Comparison of ENCODE assay signal across 9 cellular contexts in the genomic region with DNA sequence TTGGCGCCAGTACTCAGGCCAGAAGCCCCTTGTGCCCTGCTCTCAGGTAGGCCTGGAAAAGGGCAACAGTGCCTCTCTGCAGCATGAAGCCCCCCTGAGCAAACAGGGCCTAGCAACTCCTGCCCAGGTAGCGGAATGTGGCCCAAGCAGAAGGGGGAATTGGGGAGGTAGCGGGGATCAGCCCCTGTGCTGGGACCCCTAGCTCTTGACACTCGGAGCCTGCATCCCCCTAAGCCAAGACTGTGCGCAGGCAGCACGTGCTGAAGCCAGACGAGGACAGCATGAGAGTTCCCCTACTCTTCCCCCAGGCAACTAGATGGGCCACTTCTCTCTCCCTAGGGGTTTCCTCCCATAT. TPM values are rescaled to one million over a fixed set of nuclear protein-coding genes. Genes with fewer than 3 reads are reported as not detected.
DNase-seq lines count a peak whose midpoint lies in the region; ATAC-seq, FAIRE-seq and TF ChIP-seq lines count a peak whose summit lies in the region.
"Had no signal": no experiment of that assay in that cellular context is flagged by ENCODE, and none has a peak within 500 bp of the region (broad histone marks: within the 10 kb centered on the region; RNA-seq: fewer than 3 reads in every experiment).

No MANE protein-coding gene starts in this region.

- no peak for FAIRE-seq in urothelium cell line (lab: Jason Lieb, UNC)

- peak overlapping the region; percentile 93 for H3K4me3 Mint-ChIP-seq in mesothelial cell of epicardium

- peaks cover 17% of the 10 kb centered on the region for H3K4me1 Mint-ChIP-seq in mesothelial cell of epicardium

- H3K9me3 Mint-ChIP-seq in mesothelial cell of epicardium: no peaks in the 10 kb centered on the region

- ATAC-seq in HG02870 (IDR thresholded peaks at IDR 0.05; ENCODE audit: unreplicated experiment) (no peak), HG02852 (IDR thresholded peaks at IDR 0.05; ENCODE audit: unreplicated experiment) (no peak)

- no peaks in the 10 kb centered on the region for H3K27me3 ChIP-seq in brain microvascular endothelial cell (replicated peaks)

- H3K27ac ChIP-seq in 22Rv1 (peak overlapping the region; percentile 92), brain microvascular endothelial cell (peak overlapping the region; percentile 96)

- DNase-seq in HFF-Myc (ENCODE audit: extremely low read depth, low read depth) (no peak), brain microvascular endothelial cell (no peak), mesothelial cell of epicardium (ENCODE audit: low spot score in 2 of 2, unreplicated experiment in 2 of 2) (no peak), NCI-H1694 (lab: John Stamatoyannopoulos, UW) (no peak), urothelium cell line (ENCODE audit: low spot score) (no peak)

- peaks cover 9% of the 10 kb centered on the region for H3K36me3 Mint-ChIP-seq in mesothelial cell of epicardium

- H3K36me3 ChIP-seq in brain microvascular endothelial cell (replicated peaks): peaks cover 61% of the 10 kb centered on the region

- peak overlapping the region; percentile 95 for H3K4me3 ChIP-seq in HFF-Myc (replicated peaks; ENCODE audit: low read depth, low read length)
- H3K4me3 ChIP-seq in brain microvascular endothelial cell (ENCODE audit: low read depth, low read length): peak overlapping the region; percentile 98

- in situ Hi-C loops in brain microvascular endothelial cell (cut with HindIII; ENCODE audit: low pct_ligation_motif_present, low sequenced_read_pairs): no loop called here

- H3K27ac Mint-ChIP-seq in mesothelial cell of epicardium: peak overlapping the region; percentile 99

- H3K27me3 Mint-ChIP-seq in mesothelial cell of epicardium (ENCODE audit: low read depth): no peaks in the 10 kb centered on the region

- TF ChIP-seq CTCF in 22Rv1 (IDR thresholded peaks at IDR 0.05): no peak
- no peak for TF ChIP-seq CTCF in HFF-Myc (IDR thresholded peaks at IDR 0.05; ENCODE audit: low read depth, low read length, missing control alignments)
- TF ChIP-seq CTCF in brain microvascular endothelial cell (IDR thresholded peaks at IDR 0.05; ENCODE audit: low read depth, low read length, missing control alignments): no peak
- TF ChIP-seq CTCF in mesothelial cell of epicardium (IDR thresholded peaks at IDR 0.05; ENCODE audit: unreplicated experiment): no peak

RNA-seq across cellular contexts. Expression of a gene that starts 0.8 kb away (rescaled TPM):
- total RNA-seq in mesothelial cell of epicardium: 63.7 to 63.9 TPM (median 63.9 TPM) in 3 replicates

RNA-seq across cellular contexts. Expression of a gene that starts 14.4 kb away (rescaled TPM):
- total RNA-seq in mesothelial cell of epicardium: 59.6 to 64.1 TPM (median 64.0 TPM) in 3 replicates

RNA-seq across cellular contexts. Expression of a gene that starts 18.7 kb away (rescaled TPM):
- total RNA-seq in mesothelial cell of epicardium: 1.4 to 4.4 TPM (median 2.8 TPM) in 3 replicates
- total RNA-seq: T-helper 2 cell treated with Interferon-gamma antibody and Interleukin-4, amounts not matched to agents 100 ng/mL and 5 ng/mL, for 36 hours had no signal

RNA-seq across cellular contexts. Expression of a gene that starts 26.4 kb away (rescaled TPM):
- 0.86 to 1.6 TPM (median 1.4 TPM) in 3 replicates for total RNA-seq in mesothelial cell of epicardium

RNA-seq across cellular contexts. Expression of a gene that starts 39.3 kb away (rescaled TPM):
- 24.2 to 25.2 TPM (median 24.8 TPM) in 3 replicates for total RNA-seq in mesothelial cell of epicardium
